In the genomic region with DNA sequence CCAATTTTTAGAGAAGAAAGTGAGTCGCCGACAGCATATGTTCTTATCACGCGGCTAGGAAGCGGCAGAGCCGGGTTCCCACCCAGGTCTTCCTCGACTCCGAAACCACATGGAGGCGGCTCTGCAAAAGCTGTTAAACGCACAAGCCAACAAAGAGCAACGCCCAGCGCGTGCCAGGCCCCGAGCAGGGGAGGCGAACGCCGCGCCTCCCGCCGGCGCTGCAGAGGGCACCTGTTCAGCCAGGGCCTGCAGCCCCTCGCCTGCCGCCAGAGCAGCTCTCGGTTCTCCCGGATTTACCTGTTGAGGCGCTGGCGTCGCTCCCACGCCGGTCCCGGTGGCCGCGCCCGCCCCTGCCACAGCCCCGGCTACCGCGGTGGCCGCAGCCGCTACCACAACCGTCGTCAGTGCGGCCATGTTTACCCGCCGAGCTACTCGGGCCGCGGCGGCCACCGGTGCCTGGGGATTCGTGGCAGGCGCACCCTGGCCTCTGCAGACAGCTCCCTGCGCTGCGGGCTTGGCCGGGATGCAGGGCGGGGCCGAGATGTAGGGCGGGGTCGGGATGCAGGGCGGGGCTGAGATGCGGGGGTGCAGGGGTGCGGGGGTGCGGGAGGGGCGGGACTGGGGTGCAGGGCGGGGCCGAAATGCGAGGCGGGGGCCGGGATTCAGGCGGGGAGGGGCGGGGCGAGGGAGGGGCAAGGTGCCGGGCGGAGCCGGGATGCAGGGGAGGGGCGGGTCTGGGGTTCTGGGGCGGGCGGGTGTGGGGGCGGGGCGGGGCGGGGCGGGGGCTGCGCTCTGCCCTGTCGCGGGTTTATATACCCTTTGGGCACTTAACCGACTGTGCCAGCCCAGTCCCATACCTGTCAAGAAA, we compare ENCODE assay signal across 1 cellular context.
TF ChIP-seq lines count a peak whose summit lies in the region.

A gene with protein sequence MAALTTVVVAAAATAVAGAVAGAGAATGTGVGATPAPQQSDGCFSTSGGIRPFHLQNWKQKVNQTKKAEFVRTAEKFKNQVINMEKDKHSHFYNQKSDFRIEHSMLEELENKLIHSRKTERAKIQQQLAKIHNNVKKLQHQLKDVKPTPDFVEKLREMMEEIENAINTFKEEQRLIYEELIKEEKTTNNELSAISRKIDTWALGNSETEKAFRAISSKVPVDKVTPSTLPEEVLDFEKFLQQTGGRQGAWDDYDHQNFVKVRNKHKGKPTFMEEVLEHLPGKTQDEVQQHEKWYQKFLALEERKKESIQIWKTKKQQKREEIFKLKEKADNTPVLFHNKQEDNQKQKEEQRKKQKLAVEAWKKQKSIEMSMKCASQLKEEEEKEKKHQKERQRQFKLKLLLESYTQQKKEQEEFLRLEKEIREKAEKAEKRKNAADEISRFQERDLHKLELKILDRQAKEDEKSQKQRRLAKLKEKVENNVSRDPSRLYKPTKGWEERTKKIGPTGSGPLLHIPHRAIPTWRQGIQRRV (minus strand): TSS at position 525 of the 868 bp plus-strand sequence. CDS start 111 bp downstream, at position 414.

TF ChIP-seq in A549, 52 proteins besides CTCF, POLR2A, EP300 and RAD21 (continued from another document):
- TF ChIP-seq, protein P1, sequence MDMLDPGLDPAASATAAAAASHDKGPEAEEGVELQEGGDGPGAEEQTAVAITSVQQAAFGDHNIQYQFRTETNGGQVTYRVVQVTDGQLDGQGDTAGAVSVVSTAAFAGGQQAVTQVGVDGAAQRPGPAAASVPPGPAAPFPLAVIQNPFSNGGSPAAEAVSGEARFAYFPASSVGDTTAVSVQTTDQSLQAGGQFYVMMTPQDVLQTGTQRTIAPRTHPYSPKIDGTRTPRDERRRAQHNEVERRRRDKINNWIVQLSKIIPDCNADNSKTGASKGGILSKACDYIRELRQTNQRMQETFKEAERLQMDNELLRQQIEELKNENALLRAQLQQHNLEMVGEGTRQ (IDR thresholded peaks at IDR 0.05): 0 out of 2 replicates have a peak, but pooled peaks have one; percentile 2
- TF ChIP-seq KDM5A (IDR thresholded peaks at IDR 0.05) (no peak), CBX2 (IDR thresholded peaks at IDR 0.05; ENCODE audit: borderline replicate concordance, low read depth) (no peak), ZNF302 (CRISPR knock-in tag; IDR thresholded peaks at IDR 0.05) (no peak), CHD4 (IDR thresholded peaks at IDR 0.05; ENCODE audit: borderline replicate concordance) (no peak), RCOR1 (IDR thresholded peaks at IDR 0.05; ENCODE audit: low read depth, low read length) (no peak), PHF8 (IDR thresholded peaks at IDR 0.05; ENCODE audit: borderline replicate concordance, low read depth) (peak; percentile 69; the same call in 1 of the 2 replicates), TFCP2L1 (CRISPR knock-in tag; IDR thresholded peaks at IDR 0.05) (no peak), ATOH8 (CRISPR knock-in tag; IDR thresholded peaks at IDR 0.05; ENCODE audit: low read depth) (peak; percentile 71; the same call in 1 of the 2 replicates), POLR2AphosphoS2 (conservative IDR thresholded peaks at IDR 0.05; ENCODE audit: low read length) (no peak), RARB (CRISPR knock-in tag; IDR thresholded peaks at IDR 0.05) (no peak), EHMT2 (IDR thresholded peaks at IDR 0.05; ENCODE audit: low read depth) (no peak), RFX5 (IDR thresholded peaks at IDR 0.05) (no peak), HEYL (CRISPR knock-in tag; IDR thresholded peaks at IDR 0.05) (no peak), JUN (IDR thresholded peaks at IDR 0.05) (peak in 1 of 2 experiments; percentile 64; a peak in 1 of 5 replicates), MYC (IDR thresholded peaks at IDR 0.05; ENCODE audit: borderline replicate concordance, low read length) (peak; percentile 53; the same call in 1 of the 2 replicates), ZSCAN20 (CRISPR knock-in tag; IDR thresholded peaks at IDR 0.05) (no peak), CEBPB (IDR thresholded peaks at IDR 0.05) (no peak)
- TF ChIP-seq, protein P2, sequence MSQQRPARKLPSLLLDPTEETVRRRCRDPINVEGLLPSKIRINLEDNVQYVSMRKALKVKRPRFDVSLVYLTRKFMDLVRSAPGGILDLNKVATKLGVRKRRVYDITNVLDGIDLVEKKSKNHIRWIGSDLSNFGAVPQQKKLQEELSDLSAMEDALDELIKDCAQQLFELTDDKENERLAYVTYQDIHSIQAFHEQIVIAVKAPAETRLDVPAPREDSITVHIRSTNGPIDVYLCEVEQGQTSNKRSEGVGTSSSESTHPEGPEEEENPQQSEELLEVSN (IDR thresholded peaks at IDR 0.05; ENCODE audit: borderline replicate concordance, low read depth): peak; percentile 82
- TF ChIP-seq, protein P3, sequence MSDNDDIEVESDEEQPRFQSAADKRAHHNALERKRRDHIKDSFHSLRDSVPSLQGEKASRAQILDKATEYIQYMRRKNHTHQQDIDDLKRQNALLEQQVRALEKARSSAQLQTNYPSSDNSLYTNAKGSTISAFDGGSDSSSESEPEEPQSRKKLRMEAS (IDR thresholded peaks at IDR 0.05): peak; percentile 88
- TF ChIP-seq, protein P4, sequence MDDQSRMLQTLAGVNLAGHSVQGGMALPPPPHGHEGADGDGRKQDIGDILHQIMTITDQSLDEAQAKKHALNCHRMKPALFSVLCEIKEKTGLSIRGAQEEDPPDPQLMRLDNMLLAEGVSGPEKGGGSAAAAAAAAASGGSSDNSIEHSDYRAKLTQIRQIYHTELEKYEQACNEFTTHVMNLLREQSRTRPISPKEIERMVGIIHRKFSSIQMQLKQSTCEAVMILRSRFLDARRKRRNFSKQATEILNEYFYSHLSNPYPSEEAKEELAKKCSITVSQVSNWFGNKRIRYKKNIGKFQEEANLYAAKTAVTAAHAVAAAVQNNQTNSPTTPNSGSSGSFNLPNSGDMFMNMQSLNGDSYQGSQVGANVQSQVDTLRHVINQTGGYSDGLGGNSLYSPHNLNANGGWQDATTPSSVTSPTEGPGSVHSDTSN (IDR thresholded peaks at IDR 0.05): no peak
